ENCODE assay signal across 22 cellular contexts in genomic region chr15:60886680-60887079, GRCh38.
A peak's percentile ranks its signal among the peaks of the same experiment; 100 is the strongest.
DNase-seq lines count a peak whose midpoint lies in the region; ATAC-seq and TF ChIP-seq lines count a peak whose summit lies in the region.
"Had no signal": no experiment of that assay in that cellular context is flagged by ENCODE, and none has a peak within 500 bp of the region (broad histone marks: within the 10 kb centered on the region; RNA-seq: fewer than 3 reads in every experiment).

No MANE protein-coding gene starts in this region.

- H3K4me2 ChIP-seq in OCI-LY3 (ENCODE audit: low read length), result peak overlapping the region; percentile 59

- no peaks in the 10 kb centered on the region for H3K9me3 Mint-ChIP-seq in nephron
- H3K9me3 Mint-ChIP-seq: CD4-positive, alpha-beta memory T cell; CD4-positive, CD25-positive, alpha-beta regulatory T cell; CD8-positive, alpha-beta memory T cell had no signal

- no peaks in the 10 kb centered on the region for H3K79me2 ChIP-seq in OCI-LY3 (ENCODE audit: low read length)

- peaks cover 21% of the 10 kb centered on the region for H3K4me1 ChIP-seq in OCI-LY3 (ENCODE audit: low read length)
- H3K4me1 ChIP-seq: BE2C had no signal

- no peaks in the 10 kb centered on the region for H3K36me3 ChIP-seq in OCI-LY3 (replicated peaks; ENCODE audit: low read depth, low read length)
- H3K36me3 ChIP-seq: BE2C; BLaER1 treated with 17β-estradiol and CSF1 and Interleukin-3, amounts not matched to agents 10 nM and 100 nM had no signal

- peak overlapping the region in 2 of 3 experiments; percentile 16 to 84 for H3K27ac Mint-ChIP-seq in nephron
- H3K27ac Mint-ChIP-seq: CD4-positive, CD25-positive, alpha-beta regulatory T cell; CD8-positive, alpha-beta memory T cell had no signal

- no peak overlapping the region for H3K4me3 ChIP-seq in OCI-LY3 (ENCODE audit: low read length)
- H3K4me3 ChIP-seq: BLaER1 treated with 17β-estradiol and CSF1 and Interleukin-3, amounts not matched to agents 10 nM and 100 nM; GM12878 had no signal

- no peak overlapping the region for H2AFZ ChIP-seq in OCI-LY3 (ENCODE audit: low read depth, low read length)

- H3K9me3 ChIP-seq in OCI-LY3 (ENCODE audit: insufficient read depth, low read length), result no peaks in the 10 kb centered on the region
- H3K9me3 ChIP-seq: BE2C; BLaER1 treated with 17β-estradiol and CSF1 and Interleukin-3, amounts not matched to agents 10 nM and 100 nM had no signal

- H3K9ac ChIP-seq in OCI-LY3 (ENCODE audit: low read length), result no peak overlapping the region
- H3K9ac ChIP-seq: BLaER1 treated with 17β-estradiol and CSF1 and Interleukin-3, amounts not matched to agents 10 nM and 100 nM had no signal

- 0 out of 2 replicates have a peak overlapping the region, but pooled peaks have one; percentile 14 for H3K27ac ChIP-seq in OCI-LY3 (ENCODE audit: low read length)
- H3K27ac ChIP-seq: BLaER1 treated with 17β-estradiol and CSF1 and Interleukin-3, amounts not matched to agents 10 nM and 100 nM; C4-2B had no signal

- no peaks in the 10 kb centered on the region for H3K36me3 Mint-ChIP-seq in nephron (ENCODE audit: low read depth)
- H3K36me3 Mint-ChIP-seq: CD4-positive, alpha-beta memory T cell; CD4-positive, CD25-positive, alpha-beta regulatory T cell had no signal

- peaks cover 13% of the 10 kb centered on the region for H3K27me3 Mint-ChIP-seq in nephron (ENCODE audit: low read depth)
- H3K27me3 Mint-ChIP-seq: CD4-positive, alpha-beta memory T cell had no signal

- TF ChIP-seq CTCF in OCI-LY3 (IDR thresholded peaks at IDR 0.05; ENCODE audit: low read depth, low read length) (no peak), nephron (IDR thresholded peaks at IDR 0.05; ENCODE audit: unreplicated experiment in 3 of 3) (no peak)

- H3K4me1 Mint-ChIP-seq in nephron, result peaks cover 36% of the 10 kb centered on the region
- H3K4me1 Mint-ChIP-seq: CD4-positive, CD25-positive, alpha-beta regulatory T cell had no signal

- no peak for DNase-seq in foreskin melanocyte
- no peak for DNase-seq in stimulated activated CD4-positive, alpha-beta T cell treated with anti-CD3 and anti-CD28 coated beads, Interleukin-4, amount 100 ng/mL, for 24 hours
- no peak for DNase-seq in Right ventricle myocardium superior
- DNase-seq: 8988T; ACHN; BE2C; CD4-positive, alpha-beta memory T cell; CD4-positive, CD25-positive, alpha-beta regulatory T cell; CD8-positive, alpha-beta memory T cell; COR-L47; DMS 273 treated with DMSO at 0.1 percent for 48 hours; DMS153; DMS53; DMS79; DND-41; EL; GDM1 had no signal

- no peaks in the 10 kb centered on the region for H4K20me1 ChIP-seq in OCI-LY3 (ENCODE audit: insufficient read depth, low read length)
- H4K20me1 ChIP-seq: BLaER1 treated with 17β-estradiol and CSF1 and Interleukin-3, amounts not matched to agents 10 nM and 100 nM had no signal

- no peak overlapping the region for H3K4me3 Mint-ChIP-seq in nephron
- H3K4me3 Mint-ChIP-seq: CD4-positive, alpha-beta memory T cell; CD4-positive, CD25-positive, alpha-beta regulatory T cell; CD8-positive, alpha-beta memory T cell had no signal

- no peak for ATAC-seq in Right ventricle myocardium superior (ENCODE audit: poor library complexity)
- ATAC-seq: GM12878 had no signal

- intact Hi-C loops in Right ventricle myocardium superior (cut with DNase I), result no loop called here

- peaks cover 2% of the 10 kb centered on the region for H3K27me3 ChIP-seq in OCI-LY3 (ENCODE audit: low read depth, low read length)
- H3K27me3 ChIP-seq: BE2C; BLaER1 treated with 17β-estradiol and CSF1 and Interleukin-3, amounts not matched to agents 10 nM and 100 nM had no signal
